24 cellular contexts compared by ENCODE assay signal in the genomic region with DNA sequence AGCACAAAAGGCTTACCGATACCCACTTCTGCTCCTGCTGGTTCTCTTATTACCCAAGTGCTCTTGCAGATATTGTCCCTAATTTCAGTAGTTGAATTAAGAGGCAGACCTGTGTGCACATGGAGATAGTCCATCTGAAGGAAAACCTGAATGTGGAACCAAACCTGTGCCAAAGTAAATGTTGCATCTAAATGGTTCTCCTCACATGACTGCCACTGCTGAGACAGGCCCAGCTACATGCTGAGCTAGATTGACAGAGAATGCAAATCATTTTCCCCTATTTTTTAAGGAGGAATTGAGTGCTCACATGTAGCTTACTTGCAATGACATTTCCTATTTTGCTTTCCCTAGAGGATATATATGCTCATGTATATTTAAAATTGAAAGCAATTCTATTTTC.
"Had no signal": no experiment of that assay in that cellular context is flagged by ENCODE, and none has a peak within 500 bp of the region (broad histone marks: within the 10 kb centered on the region; RNA-seq: fewer than 3 reads in every experiment).

No MANE protein-coding gene starts in this region.

- H3K27me3 ChIP-seq: breast epithelium, stomach, suprapubic skin, transverse colon had no signal

- H3K27me3 Mint-ChIP-seq: activated CD4-positive, alpha-beta T cell treated with anti-CD3 and anti-CD28 coated beads for 36 hours; activated naive CD8-positive, alpha-beta T cell treated with anti-CD3 and anti-CD28 coated beads, Interleukin-2, amount 10 ng/mL, durations not matched to agents 7 days and 5 days; central memory CD8-positive, alpha-beta T cell; naive B cell; stimulated activated memory B cell treated with anti-CD40 and anti-IgM and Interleukin-4, amounts not matched to agents 10 μg/mL and 1 μg/mL and 100 μg/mL, for 72 hours had no signal

- H3K36me3 ChIP-seq: breast epithelium, stomach, suprapubic skin, transverse colon had no signal

- H3K27ac ChIP-seq: breast epithelium, stomach, suprapubic skin, transverse colon had no signal

- H3K4me1 Mint-ChIP-seq: activated CD4-positive, alpha-beta T cell treated with anti-CD3 and anti-CD28 coated beads for 36 hours; central memory CD8-positive, alpha-beta T cell; naive B cell; neural crest cell; stimulated activated memory B cell treated with anti-CD40 and anti-IgM and Interleukin-4, amounts not matched to agents 10 μg/mL and 1 μg/mL and 100 μg/mL, for 72 hours had no signal

- H3K4me2 ChIP-seq: smooth muscle cell had no signal

- H3K9me3 ChIP-seq: breast epithelium, stomach, suprapubic skin, transverse colon had no signal

- ATAC-seq: activated CD4-positive, alpha-beta T cell treated with anti-CD3 and anti-CD28 coated beads for 36 hours; activated T-cell treated with anti-CD3 and anti-CD28 coated beads, Interleukin-2, amount 50 U/mL, for 72 hours; sciatic nerve; stimulated activated memory B cell treated with anti-CD40 and anti-IgM and Interleukin-4, amounts not matched to agents 10 μg/mL and 1 μg/mL and 100 μg/mL, for 72 hours had no signal

- H3K4me1 ChIP-seq: breast epithelium, stomach, suprapubic skin, transverse colon had no signal

- H3K27ac Mint-ChIP-seq: activated CD4-positive, alpha-beta T cell treated with anti-CD3 and anti-CD28 coated beads for 36 hours; activated naive CD4-positive, alpha-beta T cell treated with anti-CD3 and anti-CD28 coated beads for 36 hours; activated naive CD8-positive, alpha-beta T cell treated with anti-CD3 and anti-CD28 coated beads, Interleukin-2, amount 10 ng/mL, durations not matched to agents 7 days and 5 days; activated T-cell treated with anti-CD3 and anti-CD28 coated beads, Interleukin-2, amount 50 U/mL, for 72 hours; naive B cell; stimulated activated memory B cell treated with anti-CD40 and anti-IgM and Interleukin-4, amounts not matched to agents 10 μg/mL and 1 μg/mL and 100 μg/mL, for 72 hours had no signal

- H3K36me3 Mint-ChIP-seq: activated naive CD8-positive, alpha-beta T cell treated with anti-CD3 and anti-CD28 coated beads, Interleukin-2, amount 10 ng/mL, durations not matched to agents 7 days and 5 days; naive B cell; stimulated activated memory B cell treated with anti-CD40 and anti-IgM and Interleukin-4, amounts not matched to agents 10 μg/mL and 1 μg/mL and 100 μg/mL, for 72 hours had no signal

- H3K4me3 ChIP-seq: breast epithelium, lung, smooth muscle cell, stomach, suprapubic skin, transverse colon had no signal

- DNase-seq: activated CD4-positive, alpha-beta T cell treated with anti-CD3 and anti-CD28 coated beads for 36 hours; activated CD4-positive, alpha-beta T cell treated with anti-CD3 and anti-CD28 coated beads, Interleukin-2, amount 50 U/mL, for 48 hours; activated effector memory CD4-positive, alpha-beta T cell treated with Interleukin-2 at 50 U/mL for 16 hours; activated naive CD4-positive, alpha-beta T cell treated with anti-CD3 and anti-CD28 coated beads for 36 hours; activated naive CD8-positive, alpha-beta T cell treated with anti-CD3 and anti-CD28 coated beads, Interleukin-2, amount 10 ng/mL, durations not matched to agents 7 days and 5 days; activated T-cell treated with anti-CD3 and anti-CD28 coated beads, Interleukin-2, amount 50 U/mL, for 72 hours; amniotic stem cell; effector memory CD4-positive, alpha-beta T cell; foreskin melanocyte; kidney; naive B cell; occipital lobe; posterior cingulate gyrus; stimulated activated CD4-positive, alpha-beta T cell treated with anti-CD3 and anti-CD28 coated beads, Interleukin-15, amount 100 ng/mL, for 24 hours; stomach; transverse colon had no signal

- H3K4me3 Mint-ChIP-seq: activated CD4-positive, alpha-beta T cell treated with anti-CD3 and anti-CD28 coated beads for 36 hours; activated naive CD4-positive, alpha-beta T cell treated with anti-CD3 and anti-CD28 coated beads for 36 hours; activated naive CD8-positive, alpha-beta T cell treated with anti-CD3 and anti-CD28 coated beads, Interleukin-2, amount 10 ng/mL, durations not matched to agents 7 days and 5 days; activated T-cell treated with anti-CD3 and anti-CD28 coated beads, Interleukin-2, amount 50 U/mL, for 72 hours; central memory CD8-positive, alpha-beta T cell; naive B cell; neural crest cell; stimulated activated memory B cell treated with anti-CD40 and anti-IgM and Interleukin-4, amounts not matched to agents 10 μg/mL and 1 μg/mL and 100 μg/mL, for 72 hours had no signal

- H3K9me3 Mint-ChIP-seq: activated naive CD8-positive, alpha-beta T cell treated with anti-CD3 and anti-CD28 coated beads, Interleukin-2, amount 10 ng/mL, durations not matched to agents 7 days and 5 days; activated T-cell treated with anti-CD3 and anti-CD28 coated beads, Interleukin-2, amount 50 U/mL, for 72 hours; naive B cell; neural crest cell; stimulated activated memory B cell treated with anti-CD40 and anti-IgM and Interleukin-4, amounts not matched to agents 10 μg/mL and 1 μg/mL and 100 μg/mL, for 72 hours had no signal
